In the genomic region with DNA sequence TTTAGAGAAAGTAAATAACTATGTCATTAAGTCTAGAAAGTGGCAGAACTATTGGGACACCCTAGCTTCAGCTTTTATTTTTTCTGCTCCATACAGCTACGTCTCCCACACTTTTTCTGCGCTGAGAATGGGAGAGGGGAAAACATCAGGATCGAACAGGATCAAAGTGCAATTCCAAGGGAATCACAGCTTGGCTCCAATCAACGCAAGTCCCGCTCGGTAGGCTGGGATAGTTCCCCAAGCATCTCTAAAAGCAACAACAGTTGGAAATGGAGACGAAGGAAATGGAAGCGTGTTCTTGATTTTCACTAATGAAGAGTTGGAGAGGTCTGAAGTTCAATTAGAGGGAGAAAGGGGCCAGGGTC, we compare ENCODE assay signal across 8 cellular contexts. TPM values are rescaled to one million over a fixed set of nuclear protein-coding genes. Genes with fewer than 3 reads are reported as not detected.
DNase-seq lines count a peak whose midpoint lies in the region; ATAC-seq and TF ChIP-seq lines count a peak whose summit lies in the region.

No MANE protein-coding gene starts in this region.

- H3K27me3 ChIP-seq in SK-N-SH (ENCODE audit: insufficient read depth) (no peaks in the 10 kb centered on the region), kidney epithelial cell (ENCODE audit: control insufficient read depth, insufficient read depth, low read length) (no peaks in the 10 kb centered on the region)

- no peak for TF ChIP-seq EP300 in SK-N-SH (IDR thresholded peaks at IDR 0.05; ENCODE audit: borderline replicate concordance in 1 of 2, low read depth in 1 of 2, low read length in 1 of 2)

- H3K36me3 ChIP-seq in SK-N-SH (replicated peaks in 1 of 2; ENCODE audit: control insufficient read depth in 1 of 2, insufficient read depth in 2 of 2, low read length in 1 of 2) (no peaks in the 10 kb centered on the region), kidney epithelial cell (ENCODE audit: control insufficient read depth, insufficient read depth, low read length) (no peaks in the 10 kb centered on the region)

- H3K4me1 ChIP-seq in SK-N-SH (ENCODE audit: control insufficient read depth in 1 of 2, insufficient read depth in 2 of 2, low read depth in 1 of 2, low read length in 1 of 2), result peaks cover 2 to 8% of the 10 kb centered on the region in 2 experiments; a peak in 2 of 4 replicates

- no peak for DNase-seq in SK-N-SH
- no peak for DNase-seq in kidney epithelial cell (ENCODE audit: low read depth)
- DNase-seq in SHP77 treated with DMSO at 0.1 percent for 48 hours (lab: John Stamatoyannopoulos, UW), result no peak
- DNase-seq in NCI-H2081 treated with DMSO at 0.1 percent for 48 hours (lab: John Stamatoyannopoulos, UW), result no peak
- no peak for DNase-seq in erythroblast (lab: John Stamatoyannopoulos, UW)

- H3K4me3 ChIP-seq in SK-N-SH (ENCODE audit: low read depth in 2 of 2, low read length in 1 of 2), result peak overlapping the region; percentile 84 to 95
- H3K4me3 ChIP-seq in kidney epithelial cell (ENCODE audit: low read depth, low read length), result peak overlapping the region; percentile 67

- no peaks in the 10 kb centered on the region for H3K9me2 ChIP-seq in SK-N-SH

- no peak for ATAC-seq in SK-N-SH treated with all-trans-retinoic acid at 6 μM for 48 hours

- WGBS in SK-N-SH (ENCODE audit: low lambda C conversion rate), result 4% methylated on average over 8 of the region's 8 CpGs
- 0 to 4% (median 3%) methylated on average over 8 of the region's 8 CpGs for WGBS in adipose tissue, 3 donors

- H3K9ac ChIP-seq in SK-N-SH, result peak overlapping the region; percentile 97

- H3K9me3 ChIP-seq in SK-N-SH, result no peaks in the 10 kb centered on the region

- H3F3A ChIP-seq in SK-N-SH (replicated peaks; ENCODE audit: insufficient read depth), result no peaks in the 10 kb centered on the region

- H4K20me1 ChIP-seq in SK-N-SH (ENCODE audit: insufficient read depth), result no peaks in the 10 kb centered on the region

- H3K27ac ChIP-seq in SK-N-SH (ENCODE audit: low read depth in 2 of 2, low read length in 1 of 2) (peak overlapping the region; percentile 82 to 85), adipose tissue (ENCODE audit: low read depth, low read length) (peak overlapping the region; percentile 57), temporal lobe (ENCODE audit: low read depth, low read length) (peak overlapping the region; percentile 87)

- peaks cover 17% of the 10 kb centered on the region; the same call in 1 of the 2 replicates for H3K79me2 ChIP-seq in SK-N-SH (ENCODE audit: insufficient read depth)

- H2AFZ ChIP-seq in SK-N-SH (ENCODE audit: low read depth), result peak overlapping the region; percentile 92

- TF ChIP-seq CTCF in SK-N-SH (IDR thresholded peaks at IDR 0.05) (no peak), kidney epithelial cell (IDR thresholded peaks at IDR 0.05; ENCODE audit: insufficient read depth, low read length, poor library complexity, severe bottlenecking) (no peak)

- no peak for TF ChIP-seq POLR2A in erythroblast (IDR thresholded peaks at IDR 0.05; ENCODE audit: low read length)

- H3K4me2 ChIP-seq in SK-N-SH, result peak overlapping the region; percentile 90

- TF ChIP-seq RAD21 in SK-N-SH (IDR thresholded peaks at IDR 0.05; ENCODE audit: low read length), result no peak

- CTCF ChIA-PET in SK-N-SH (lab: Yijun Ruan, JAX), result interaction anchor here (1.0 to 3.1 kb wide), 9 partner anchors 8 to 204 kb away, joined by 3 to 17 read pairs (median 4); a partner anchor contains a TSS

- POLR2A ChIA-PET in SK-N-SH (lab: Yijun Ruan, JAX), result interaction anchor here (0.6 to 1.6 kb wide), 8 partner anchors 19 to 92 kb away, joined by 3 to 7 read pairs (median 4); a partner anchor contains a TSS

TF ChIP-seq in SK-N-SH, 30 proteins besides CTCF, POLR2A, EP300 and RAD21 (continues in another document):
- TF ChIP-seq, protein P1, sequence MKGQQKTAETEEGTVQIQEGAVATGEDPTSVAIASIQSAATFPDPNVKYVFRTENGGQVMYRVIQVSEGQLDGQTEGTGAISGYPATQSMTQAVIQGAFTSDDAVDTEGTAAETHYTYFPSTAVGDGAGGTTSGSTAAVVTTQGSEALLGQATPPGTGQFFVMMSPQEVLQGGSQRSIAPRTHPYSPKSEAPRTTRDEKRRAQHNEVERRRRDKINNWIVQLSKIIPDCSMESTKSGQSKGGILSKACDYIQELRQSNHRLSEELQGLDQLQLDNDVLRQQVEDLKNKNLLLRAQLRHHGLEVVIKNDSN (IDR thresholded peaks at IDR 0.05; ENCODE audit: borderline replicate concordance, low read depth), result no peak
- TF ChIP-seq CHD2 (IDR thresholded peaks at IDR 0.05; ENCODE audit: low read length, partially characterized antibody), result no peak
- TF ChIP-seq FOSL2 (IDR thresholded peaks at IDR 0.05; ENCODE audit: borderline replicate concordance, low read depth), result no peak
- TF ChIP-seq, protein P2, sequence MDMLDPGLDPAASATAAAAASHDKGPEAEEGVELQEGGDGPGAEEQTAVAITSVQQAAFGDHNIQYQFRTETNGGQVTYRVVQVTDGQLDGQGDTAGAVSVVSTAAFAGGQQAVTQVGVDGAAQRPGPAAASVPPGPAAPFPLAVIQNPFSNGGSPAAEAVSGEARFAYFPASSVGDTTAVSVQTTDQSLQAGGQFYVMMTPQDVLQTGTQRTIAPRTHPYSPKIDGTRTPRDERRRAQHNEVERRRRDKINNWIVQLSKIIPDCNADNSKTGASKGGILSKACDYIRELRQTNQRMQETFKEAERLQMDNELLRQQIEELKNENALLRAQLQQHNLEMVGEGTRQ (IDR thresholded peaks at IDR 0.05; ENCODE audit: borderline replicate concordance, low read depth, low read length), result no peak
- no peak for TF ChIP-seq SMC3 (IDR thresholded peaks at IDR 0.05; ENCODE audit: low read depth, low read length)
- TF ChIP-seq FOXM1 (IDR thresholded peaks at IDR 0.05; ENCODE audit: low read depth), result no peak

TF ChIP-seq in SK-N-SH treated with all-trans-retinoic acid at 6 μM for 48 hours, 23 proteins besides CTCF, POLR2A, EP300 and RAD21:
- TF ChIP-seq ZC3H10 (CRISPR knock-in tag; IDR thresholded peaks at IDR 0.05), result no peak
- no peak for TF ChIP-seq CSDC2 (CRISPR knock-in tag; IDR thresholded peaks at IDR 0.05)
- TF ChIP-seq RARB (CRISPR knock-in tag; IDR thresholded peaks at IDR 0.05), result no peak
- TF ChIP-seq, protein P3, sequence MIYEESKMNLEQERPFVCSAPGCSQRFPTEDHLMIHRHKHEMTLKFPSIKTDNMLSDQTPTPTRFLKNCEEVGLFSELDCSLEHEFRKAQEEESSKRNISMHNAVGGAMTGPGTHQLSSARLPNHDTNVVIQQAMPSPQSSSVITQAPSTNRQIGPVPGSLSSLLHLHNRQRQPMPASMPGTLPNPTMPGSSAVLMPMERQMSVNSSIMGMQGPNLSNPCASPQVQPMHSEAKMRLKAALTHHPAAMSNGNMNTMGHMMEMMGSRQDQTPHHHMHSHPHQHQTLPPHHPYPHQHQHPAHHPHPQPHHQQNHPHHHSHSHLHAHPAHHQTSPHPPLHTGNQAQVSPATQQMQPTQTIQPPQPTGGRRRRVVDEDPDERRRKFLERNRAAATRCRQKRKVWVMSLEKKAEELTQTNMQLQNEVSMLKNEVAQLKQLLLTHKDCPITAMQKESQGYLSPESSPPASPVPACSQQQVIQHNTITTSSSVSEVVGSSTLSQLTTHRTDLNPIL (CRISPR knock-in tag; IDR thresholded peaks at IDR 0.05; ENCODE audit: low read depth), result no peak
- no peak for TF ChIP-seq ISL1 (CRISPR knock-in tag; IDR thresholded peaks at IDR 0.05)
- no peak for TF ChIP-seq ZNF565 (CRISPR knock-in tag; conservative IDR thresholded peaks at IDR 0.05; ENCODE audit: low read depth)
- no peak for TF ChIP-seq OSR1 (CRISPR knock-in tag; IDR thresholded peaks at IDR 0.05)
- TF ChIP-seq, protein P4, sequence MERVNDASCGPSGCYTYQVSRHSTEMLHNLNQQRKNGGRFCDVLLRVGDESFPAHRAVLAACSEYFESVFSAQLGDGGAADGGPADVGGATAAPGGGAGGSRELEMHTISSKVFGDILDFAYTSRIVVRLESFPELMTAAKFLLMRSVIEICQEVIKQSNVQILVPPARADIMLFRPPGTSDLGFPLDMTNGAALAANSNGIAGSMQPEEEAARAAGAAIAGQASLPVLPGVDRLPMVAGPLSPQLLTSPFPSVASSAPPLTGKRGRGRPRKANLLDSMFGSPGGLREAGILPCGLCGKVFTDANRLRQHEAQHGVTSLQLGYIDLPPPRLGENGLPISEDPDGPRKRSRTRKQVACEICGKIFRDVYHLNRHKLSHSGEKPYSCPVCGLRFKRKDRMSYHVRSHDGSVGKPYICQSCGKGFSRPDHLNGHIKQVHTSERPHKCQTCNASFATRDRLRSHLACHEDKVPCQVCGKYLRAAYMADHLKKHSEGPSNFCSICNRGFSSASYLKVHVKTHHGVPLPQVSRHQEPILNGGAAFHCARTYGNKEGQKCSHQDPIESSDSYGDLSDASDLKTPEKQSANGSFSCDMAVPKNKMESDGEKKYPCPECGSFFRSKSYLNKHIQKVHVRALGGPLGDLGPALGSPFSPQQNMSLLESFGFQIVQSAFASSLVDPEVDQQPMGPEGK (CRISPR knock-in tag; IDR thresholded peaks at IDR 0.05; ENCODE audit: borderline replicate concordance), result no peak

RNA-seq across cellular contexts. Expression of a gene that starts 0.5 kb away (rescaled TPM):
- polyA plus RNA-seq in SK-N-SH (2012; rRNA removed) (28.2 and 36.5 TPM in 2 replicates), adipose tissue (10 to 100 TPM; 27.3 to 40.5 (median 38.9) TPM)
- 23.6 and 33.6 TPM in 2 replicates for polyA plus RNA-seq in SK-N-SH (2012; cell fraction: cytosol; rRNA removed)
- polyA plus RNA-seq in SK-N-SH (2012; cell fraction: nucleus; rRNA removed), result 30.5 and 34.3 TPM in 2 replicates
- total RNA-seq in kidney epithelial cell (52.4 and 65.6 TPM in 2 replicates), temporal lobe (8.4 TPM)

RNA-seq across cellular contexts. Expression of a gene that starts 24.1 kb away (rescaled TPM):
- 71.7 and 76.0 TPM in 2 replicates for polyA plus RNA-seq in SK-N-SH (2012; rRNA removed)
- polyA plus RNA-seq in SK-N-SH (2012; cell fraction: cytosol; rRNA removed), result 35.8 and 54.2 TPM in 2 replicates
- 98.6 and 102 TPM in 2 replicates for polyA plus RNA-seq in SK-N-SH (2012; cell fraction: nucleus; rRNA removed)
- polyA plus RNA-seq in adipose tissue, result 10 to 100 TPM; 12.8 to 36.2 (median 15.4) TPM
- total RNA-seq in kidney epithelial cell, result 158 and 164 TPM in 2 replicates
- 15.5 TPM for total RNA-seq in temporal lobe

RNA-seq across cellular contexts. Expression of a gene that starts 33.7 kb away (rescaled TPM):
- 109 and 135 TPM in 2 replicates for polyA plus RNA-seq in SK-N-SH (2012; rRNA removed)
- polyA plus RNA-seq in SK-N-SH (2012; cell fraction: cytosol; rRNA removed), result 44.7 and 69.7 TPM in 2 replicates
- polyA plus RNA-seq in SK-N-SH (2012; cell fraction: nucleus; rRNA removed), result 159 and 199 TPM in 2 replicates
- 10 to 100 TPM; 29.9 to 46.0 (median 41.2) TPM for polyA plus RNA-seq in adipose tissue
- 163 and 235 TPM in 2 replicates for total RNA-seq in kidney epithelial cell
- 28.5 TPM for total RNA-seq in temporal lobe

RNA-seq across cellular contexts. Expression of a gene that starts 43.4 kb away (rescaled TPM):
- polyA plus RNA-seq in SK-N-SH (2012; rRNA removed), result 31.9 and 35.2 TPM in 2 replicates
- polyA plus RNA-seq in SK-N-SH (2012; cell fraction: cytosol; rRNA removed), result 40.6 and 41.0 TPM in 2 replicates
- polyA plus RNA-seq in SK-N-SH (2012; cell fraction: nucleus; rRNA removed), result 16.1 and 29.8 TPM in 2 replicates
- polyA plus RNA-seq in adipose tissue, result 10 to 100 TPM; 13.8 to 17.1 (median 14.5) TPM
- total RNA-seq in kidney epithelial cell, result 37.6 and 40.7 TPM in 2 replicates
- 16.2 TPM for total RNA-seq in temporal lobe

RNA-seq across cellular contexts. Expression of a gene that starts 46.5 kb away (rescaled TPM):
- polyA plus RNA-seq in SK-N-SH (2012; rRNA removed) (36.3 and 41.8 TPM in 2 replicates), adipose tissue (10 to 100 TPM; 23.6 to 41.9 (median 38.8) TPM)
- 46.8 and 56.6 TPM in 2 replicates for polyA plus RNA-seq in SK-N-SH (2012; cell fraction: cytosol; rRNA removed)
- 30.0 and 34.5 TPM in 2 replicates for polyA plus RNA-seq in SK-N-SH (2012; cell fraction: nucleus; rRNA removed)
- total RNA-seq in kidney epithelial cell (33.6 and 37.6 TPM in 2 replicates), temporal lobe (55.6 TPM)
